In genomic region chr7:27453702-27454405, GRCh38 we compare ENCODE assay signal across 12 cellular contexts.
DNase-seq lines count a peak whose midpoint lies in the region; ATAC-seq, FAIRE-seq and TF ChIP-seq lines count a peak whose summit lies in the region.
"Had no signal": no experiment of that assay in that cellular context is flagged by ENCODE, and none has a peak within 500 bp of the region (broad histone marks: within the 10 kb centered on the region; RNA-seq: fewer than 3 reads in every experiment).

No MANE protein-coding gene starts in this region.

- H3K4me2 ChIP-seq in astrocyte (ENCODE audit: low read length) = peak overlapping the region; percentile 65
- H3K4me2 ChIP-seq: BLaER1 had no signal

- TF ChIP-seq CTCF in AG10803 (conservative IDR thresholded peaks at IDR 0.05; ENCODE audit: low read length) (no peak), astrocyte (IDR thresholded peaks at IDR 0.05; ENCODE audit: insufficient read depth, low read depth, low read length) (no peak)

- H3K27ac Mint-ChIP-seq in astrocyte (ENCODE audit: unreplicated experiment) = no peak overlapping the region
- H3K27ac Mint-ChIP-seq in activated CD4-positive, alpha-beta memory T cell treated with anti-CD3 and anti-CD28 coated beads, Interleukin-2, amount 10 ng/mL, durations not matched to agents 7 days and 5 days = no peak overlapping the region
- no peak overlapping the region for H3K27ac Mint-ChIP-seq in activated T-cell treated with anti-CD3 and anti-CD28 coated beads, Interleukin-2, amount 50 U/mL, for 72 hours
- H3K27ac Mint-ChIP-seq: activated naive CD8-positive, alpha-beta T cell had no signal

- peaks cover 8% of the 10 kb centered on the region for H3K4me1 Mint-ChIP-seq in astrocyte (ENCODE audit: low read depth, unreplicated experiment)
- H3K4me1 Mint-ChIP-seq in activated CD4-positive, alpha-beta memory T cell treated with anti-CD3 and anti-CD28 coated beads, Interleukin-2, amount 10 ng/mL, durations not matched to agents 7 days and 5 days = no peaks in the 10 kb centered on the region
- H3K4me1 Mint-ChIP-seq in activated T-cell treated with anti-CD3 and anti-CD28 coated beads, Interleukin-2, amount 50 U/mL, for 72 hours (ENCODE audit: low read depth) = no peaks in the 10 kb centered on the region

- no peak overlapping the region for H3K4me3 Mint-ChIP-seq in astrocyte (ENCODE audit: unreplicated experiment)
- H3K4me3 Mint-ChIP-seq in activated CD4-positive, alpha-beta memory T cell treated with anti-CD3 and anti-CD28 coated beads, Interleukin-2, amount 10 ng/mL, durations not matched to agents 7 days and 5 days = no peak overlapping the region
- no peak overlapping the region for H3K4me3 Mint-ChIP-seq in activated T-cell treated with anti-CD3 and anti-CD28 coated beads, Interleukin-2, amount 50 U/mL, for 72 hours
- H3K4me3 Mint-ChIP-seq: activated naive CD8-positive, alpha-beta T cell had no signal

- H3K79me2 ChIP-seq in astrocyte (ENCODE audit: insufficient read depth, low read length) = no peaks in the 10 kb centered on the region

- no peaks in the 10 kb centered on the region for H4K20me1 ChIP-seq in astrocyte (ENCODE audit: insufficient read depth, low read length)
- H4K20me1 ChIP-seq: BLaER1 had no signal

- H3K9ac ChIP-seq in astrocyte (ENCODE audit: low read length) = no peak overlapping the region
- H3K9ac ChIP-seq: BLaER1 had no signal

- CTCF ChIA-PET in activated CD4-positive, alpha-beta memory T cell treated with anti-CD3 and anti-CD28 coated beads, Interleukin-2, amount 10 ng/mL, durations not matched to agents 7 days and 5 days (lab: Charles Lee) = no interaction called here

- peaks cover 10% of the 10 kb centered on the region for H3K4me1 ChIP-seq in astrocyte (ENCODE audit: insufficient read depth, low read length)
- H3K4me1 ChIP-seq: BLaER1 had no signal

- no peaks in the 10 kb centered on the region for H3K36me3 ChIP-seq in astrocyte (ENCODE audit: insufficient read depth, low read length)
- H3K36me3 ChIP-seq: BLaER1 had no signal

- POLR2A ChIA-PET in activated CD4-positive, alpha-beta memory T cell treated with anti-CD3 and anti-CD28 coated beads, Interleukin-2, amount 10 ng/mL, durations not matched to agents 7 days and 5 days (lab: Charles Lee) = no interaction called here

- FAIRE-seq in astrocyte (lab: Jason Lieb, UNC) = no peak

- peak overlapping the region; percentile 43 for H2AFZ ChIP-seq in astrocyte (ENCODE audit: low read depth, low read length)

- peak overlapping the region; percentile 32 for H3K27ac ChIP-seq in astrocyte (ENCODE audit: low read depth, low read length)
- H3K27ac ChIP-seq: BLaER1 had no signal

- no peaks in the 10 kb centered on the region for H3K36me3 Mint-ChIP-seq in astrocyte (ENCODE audit: low read depth, unreplicated experiment)
- no peaks in the 10 kb centered on the region for H3K36me3 Mint-ChIP-seq in activated CD4-positive, alpha-beta memory T cell treated with anti-CD3 and anti-CD28 coated beads, Interleukin-2, amount 10 ng/mL, durations not matched to agents 7 days and 5 days (ENCODE audit: low read depth)
- no peaks in the 10 kb centered on the region for H3K36me3 Mint-ChIP-seq in activated T-cell treated with anti-CD3 and anti-CD28 coated beads, Interleukin-2, amount 50 U/mL, for 72 hours (ENCODE audit: insufficient read depth in 2 of 2)
- H3K36me3 Mint-ChIP-seq: activated naive CD8-positive, alpha-beta T cell had no signal

- DNase-seq in AG10803 (ENCODE audit: low read depth) (peak; percentile 31), HT1080 (ENCODE audit: low read depth) (peak; percentile 95), astrocyte (ENCODE audit: low read depth) (peak; percentile 75), lung microvascular endothelial cell (ENCODE audit: low read depth in 2 of 2) (peak; percentile 5 to 75), NCI-H146 treated with DMSO at 0.1 percent for 48 hours (lab: John Stamatoyannopoulos, UW; ENCODE audit: unreplicated experiment) (no peak), epidermal melanocyte (ENCODE audit: insufficient read length, low spot score) (no peak)
- no peak for DNase-seq in activated CD4-positive, alpha-beta memory T cell treated with anti-CD3 and anti-CD28 coated beads, Interleukin-2, amount 10 ng/mL, durations not matched to agents 7 days and 5 days
- DNase-seq in activated T-cell treated with anti-CD3 and anti-CD28 coated beads, Interleukin-2, amount 50 U/mL, for 72 hours = no peak
- DNase-seq: effector CD8-positive, alpha-beta T cell; NCI-H187 treated with DMSO at 0.1 percent for 48 hours had no signal

- H3K9me3 Mint-ChIP-seq in astrocyte (ENCODE audit: unreplicated experiment) = peaks cover 4% of the 10 kb centered on the region
- H3K9me3 Mint-ChIP-seq in activated CD4-positive, alpha-beta memory T cell treated with anti-CD3 and anti-CD28 coated beads, Interleukin-2, amount 10 ng/mL, durations not matched to agents 7 days and 5 days = no peaks in the 10 kb centered on the region
- H3K9me3 Mint-ChIP-seq in activated T-cell treated with anti-CD3 and anti-CD28 coated beads, Interleukin-2, amount 50 U/mL, for 72 hours = no peaks in the 10 kb centered on the region

- H3K27me3 Mint-ChIP-seq in astrocyte (ENCODE audit: low read depth, unreplicated experiment) = peaks cover 2% of the 10 kb centered on the region
- H3K27me3 Mint-ChIP-seq in activated CD4-positive, alpha-beta memory T cell treated with anti-CD3 and anti-CD28 coated beads, Interleukin-2, amount 10 ng/mL, durations not matched to agents 7 days and 5 days = no peaks in the 10 kb centered on the region
- H3K27me3 Mint-ChIP-seq in activated T-cell treated with anti-CD3 and anti-CD28 coated beads, Interleukin-2, amount 50 U/mL, for 72 hours (ENCODE audit: low read depth) = peaks cover 6% of the 10 kb centered on the region

- no peaks in the 10 kb centered on the region for H3K27me3 ChIP-seq in astrocyte (ENCODE audit: insufficient read depth, low read length)
- H3K27me3 ChIP-seq: BLaER1 had no signal

- H3K4me3 ChIP-seq in AG10803 (ENCODE audit: low read length) (no peak overlapping the region), astrocyte (ENCODE audit: insufficient read depth, low read depth, low read length) (no peak overlapping the region)
- H3K4me3 ChIP-seq: BLaER1 had no signal

- ATAC-seq in activated T-cell treated with anti-CD3 and anti-CD28 coated beads, Interleukin-2, amount 50 U/mL, for 72 hours (replicated peaks in 1 of 2) = no peak

- H3K9me3 ChIP-seq in astrocyte (ENCODE audit: insufficient read depth, low read depth, low read length) = no peaks in the 10 kb centered on the region
- H3K9me3 ChIP-seq: BLaER1 had no signal

Comparison
In these comparisons a context has a peak if more than half of its experiments do, and no peak if none do; other contexts are left out.
1. DNase-seq: peak in AG10803 (single experiment), HT1080 (single experiment), astrocyte (single experiment) and lung microvascular endothelial cell (2 of 2); none in NCI-H146 treated with DMSO at 0.1 percent for 48 hours (single experiment), epidermal melanocyte (single experiment), activated CD4-positive, alpha-beta memory T cell treated with anti-CD3 and anti-CD28 coated beads, Interleukin-2, amount 10 ng/mL, durations not matched to agents 7 days and 5 days (single experiment) and activated T-cell treated with anti-CD3 and anti-CD28 coated beads, Interleukin-2, amount 50 U/mL, for 72 hours (0 of 2).